In the genomic region with DNA sequence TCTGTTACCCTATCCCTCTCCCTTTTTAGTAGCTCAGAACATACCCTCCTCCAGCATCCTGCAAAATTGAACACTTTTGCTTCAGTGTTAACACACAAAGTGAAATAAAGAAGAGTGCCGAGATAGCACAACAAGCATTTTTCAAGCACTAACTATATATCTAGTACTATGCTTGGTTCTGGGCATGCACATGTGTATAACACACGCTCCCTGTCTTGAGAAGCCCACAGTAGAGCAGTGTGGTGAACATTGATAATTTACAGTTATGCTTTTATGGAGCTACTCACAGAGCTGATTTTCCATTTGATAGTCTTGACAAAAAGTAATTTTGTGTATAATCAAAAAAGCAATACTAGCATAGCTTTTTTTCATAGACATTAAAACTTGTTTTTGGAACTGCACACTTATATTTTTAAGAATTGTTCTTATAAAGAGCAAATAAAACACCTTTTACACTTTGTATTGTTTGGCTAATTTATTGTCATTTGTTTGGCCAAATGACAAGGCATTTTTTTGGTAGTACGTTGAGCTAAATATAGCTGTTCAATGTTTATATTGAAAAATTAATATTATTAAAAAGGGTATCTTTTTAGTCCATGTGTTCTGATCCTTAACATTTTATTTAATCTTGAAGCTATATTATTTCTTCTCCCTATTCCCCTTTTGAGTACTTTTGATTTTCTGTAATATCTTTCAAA, we compare ENCODE assay signal across 11 cellular contexts. TPM values are rescaled to one million over a fixed set of nuclear protein-coding genes. Genes with fewer than 3 reads are reported as not detected.
DNase-seq lines count a peak whose midpoint lies in the region; ATAC-seq and TF ChIP-seq lines count a peak whose summit lies in the region.
"Had no signal": no experiment of that assay in that cellular context is flagged by ENCODE, and none has a peak within 500 bp of the region (broad histone marks: within the 10 kb centered on the region; RNA-seq: fewer than 3 reads in every experiment).

No MANE protein-coding gene starts in this region.

- H3K4me2 ChIP-seq in OCI-LY1 (ENCODE audit: low read length) = peak overlapping the region; percentile 3; the same call in 1 of the 2 replicates

- intact Hi-C loops in upper lobe of right lung (cut with DNase I) = no loop called here

- H4K20me1 ChIP-seq in OCI-LY1 (ENCODE audit: insufficient read depth, low read length) = no peaks in the 10 kb centered on the region

- no peak for ATAC-seq in activated T-cell treated with anti-CD3 and anti-CD28 coated beads, Interleukin-2, amount 50 U/mL, for 72 hours (replicated peaks in 1 of 2)
- ATAC-seq in central memory CD8-positive, alpha-beta T cell (replicated peaks; ENCODE audit: extremely low read depth, poor library complexity, severe bottlenecking) = no peak
- ATAC-seq in stimulated activated effector memory CD8-positive, alpha-beta T cell treated with anti-CD3 and anti-CD28 coated beads, Interleukin-12 subunit alpha, Interleukin-12 subunit beta, amount 100 ng/mL, for 72 hours = no peak
- ATAC-seq in GM21528 (IDR thresholded peaks at IDR 0.05; ENCODE audit: low FRiP score, unreplicated experiment) (no peak), upper lobe of right lung (no peak)

- peaks cover 36% of the 10 kb centered on the region; the same call in 1 of the 2 replicates for H3K79me2 ChIP-seq in OCI-LY1 (ENCODE audit: insufficient read depth, low read length)

- H2AFZ ChIP-seq in OCI-LY1 (ENCODE audit: low read length) = no peak overlapping the region

- peak overlapping the region; percentile 98 for H3K27ac Mint-ChIP-seq in activated T-cell treated with anti-CD3 and anti-CD28 coated beads, Interleukin-2, amount 50 U/mL, for 72 hours
- H3K27ac Mint-ChIP-seq in central memory CD8-positive, alpha-beta T cell (ENCODE audit: low read depth) = peak overlapping the region; percentile 56
- peak overlapping the region; percentile 76 for H3K27ac Mint-ChIP-seq in stimulated activated effector memory CD8-positive, alpha-beta T cell treated with anti-CD3 and anti-CD28 coated beads, Interleukin-12 subunit alpha, Interleukin-12 subunit beta, amount 100 ng/mL, for 72 hours

- peaks cover 51% of the 10 kb centered on the region for H3K4me1 ChIP-seq in OCI-LY1 (ENCODE audit: insufficient read depth, low read length, severe bottlenecking)
- peaks cover 5% of the 10 kb centered on the region for H3K4me1 ChIP-seq in upper lobe of right lung

- peak overlapping the region; percentile 63 to 86 for H3K4me3 Mint-ChIP-seq in activated T-cell treated with anti-CD3 and anti-CD28 coated beads, Interleukin-2, amount 50 U/mL, for 72 hours
- H3K4me3 Mint-ChIP-seq in central memory CD8-positive, alpha-beta T cell = peak overlapping the region; percentile 27
- H3K4me3 Mint-ChIP-seq in stimulated activated effector memory CD8-positive, alpha-beta T cell treated with anti-CD3 and anti-CD28 coated beads, Interleukin-12 subunit alpha, Interleukin-12 subunit beta, amount 100 ng/mL, for 72 hours = peak overlapping the region; percentile 24

- no peak overlapping the region for H3K4me3 ChIP-seq in OCI-LY1 (ENCODE audit: low read depth, low read length, poor library complexity, severe bottlenecking)
- no peak overlapping the region for H3K4me3 ChIP-seq in upper lobe of right lung

- H3K4me1 Mint-ChIP-seq in activated T-cell treated with anti-CD3 and anti-CD28 coated beads, Interleukin-2, amount 50 U/mL, for 72 hours (ENCODE audit: low read depth) = peaks cover 46% of the 10 kb centered on the region
- peaks cover 43% of the 10 kb centered on the region for H3K4me1 Mint-ChIP-seq in central memory CD8-positive, alpha-beta T cell
- peaks cover 38% of the 10 kb centered on the region for H3K4me1 Mint-ChIP-seq in stimulated activated effector memory CD8-positive, alpha-beta T cell treated with anti-CD3 and anti-CD28 coated beads, Interleukin-12 subunit alpha, Interleukin-12 subunit beta, amount 100 ng/mL, for 72 hours

- TF ChIP-seq CTCF in OCI-LY1 (IDR thresholded peaks at IDR 0.05; ENCODE audit: low read length) (no peak), upper lobe of right lung (IDR thresholded peaks at IDR 0.05) (no peak)

- H3K36me3 ChIP-seq in OCI-LY1 (ENCODE audit: insufficient read depth, low read length) (peaks cover 7% of the 10 kb centered on the region; the same call in 1 of the 2 replicates), upper lobe of right lung (no peaks in the 10 kb centered on the region)

- H3K9me3 ChIP-seq in OCI-LY1 (ENCODE audit: low read length) = no peaks in the 10 kb centered on the region
- no peaks in the 10 kb centered on the region for H3K9me3 ChIP-seq in upper lobe of right lung

- no peaks in the 10 kb centered on the region for H3K27me3 ChIP-seq in OCI-LY1 (ENCODE audit: insufficient read depth, low read length)
- no peaks in the 10 kb centered on the region for H3K27me3 ChIP-seq in upper lobe of right lung

- H3F3A ChIP-seq in OCI-LY1 (ENCODE audit: insufficient read depth, low read length) = no peaks in the 10 kb centered on the region

- H3K36me3 Mint-ChIP-seq in activated T-cell treated with anti-CD3 and anti-CD28 coated beads, Interleukin-2, amount 50 U/mL, for 72 hours (ENCODE audit: insufficient read depth in 2 of 2) = peaks cover 0 to 9% of the 10 kb centered on the region in 2 donors
- peaks cover 15% of the 10 kb centered on the region for H3K36me3 Mint-ChIP-seq in central memory CD8-positive, alpha-beta T cell (ENCODE audit: insufficient read depth)
- peaks cover 12% of the 10 kb centered on the region for H3K36me3 Mint-ChIP-seq in stimulated activated effector memory CD8-positive, alpha-beta T cell treated with anti-CD3 and anti-CD28 coated beads, Interleukin-12 subunit alpha, Interleukin-12 subunit beta, amount 100 ng/mL, for 72 hours

- H3K27me3 Mint-ChIP-seq in activated T-cell treated with anti-CD3 and anti-CD28 coated beads, Interleukin-2, amount 50 U/mL, for 72 hours (ENCODE audit: low read depth) = no peaks in the 10 kb centered on the region
- no peaks in the 10 kb centered on the region for H3K27me3 Mint-ChIP-seq in central memory CD8-positive, alpha-beta T cell

- H3K9me3 Mint-ChIP-seq in activated T-cell treated with anti-CD3 and anti-CD28 coated beads, Interleukin-2, amount 50 U/mL, for 72 hours = no peaks in the 10 kb centered on the region
- no peaks in the 10 kb centered on the region for H3K9me3 Mint-ChIP-seq in central memory CD8-positive, alpha-beta T cell
- H3K9me3 Mint-ChIP-seq in stimulated activated effector memory CD8-positive, alpha-beta T cell treated with anti-CD3 and anti-CD28 coated beads, Interleukin-12 subunit alpha, Interleukin-12 subunit beta, amount 100 ng/mL, for 72 hours = no peaks in the 10 kb centered on the region

- H3K27ac ChIP-seq in OCI-LY1 (ENCODE audit: low read depth, low read length, poor library complexity, severe bottlenecking) (peak overlapping the region; percentile 30), upper lobe of right lung (no peak overlapping the region)

- DNase-seq in activated T-cell treated with anti-CD3 and anti-CD28 coated beads, Interleukin-2, amount 50 U/mL, for 72 hours = no peak
- DNase-seq in activated T-cell treated with anti-CD3 and anti-CD28 coated beads, Interleukin-2, amount 50 U/mL, for 1 hour = no peak
- DNase-seq in central memory CD8-positive, alpha-beta T cell (ENCODE audit: low spot score in 2 of 2) = no peak
- no peak for DNase-seq in stimulated activated effector memory CD8-positive, alpha-beta T cell treated with anti-CD3 and anti-CD28 coated beads, Interleukin-12 subunit alpha, Interleukin-12 subunit beta, amount 100 ng/mL, for 72 hours (ENCODE audit: low spot score in 2 of 2)
- no peak for DNase-seq in DMS153 (lab: John Stamatoyannopoulos, UW)
- DNase-seq in upper lobe of right lung = no peak
- DNase-seq: activated CD4-positive, alpha-beta T cell treated with anti-CD3 and anti-CD28 coated beads, Interleukin-2, amount 50 U/mL, for 48 hours; NCI-H1694 treated with DMSO at 0.1 percent for 48 hours; stimulated activated CD4-positive, alpha-beta T cell treated with anti-CD3 and anti-CD28 coated beads, Interleukin-1b, Interleukin-23, amount 100 ng/mL, for 48 hours had no signal

- no peaks in the 10 kb centered on the region for H3K9me2 ChIP-seq in OCI-LY1 (ENCODE audit: low read depth, low read length)

- H3K9ac ChIP-seq in OCI-LY1 (ENCODE audit: low read length) = no peak overlapping the region

RNA-seq across cellular contexts. Expression of a gene that starts 39.7 kb away (rescaled TPM):
- 10 to 100 TPM; 20.2 to 27.3 TPM for total RNA-seq in activated T-cell treated with anti-CD3 and anti-CD28 coated beads, Interleukin-2, amount 50 U/mL, for 72 hours
- total RNA-seq in upper lobe of right lung = 33.1 TPM

Comparison
In these comparisons a context has a peak if more than half of its experiments do, and no peak if none do; other contexts are left out.
1. H3K4me3 Mint-ChIP-seq: peak in every context shown above with its lines; median percentile 74 in activated T-cell treated with anti-CD3 and anti-CD28 coated beads, Interleukin-2, amount 50 U/mL, for 72 hours; 27 in central memory CD8-positive, alpha-beta T cell; 24 in stimulated activated effector memory CD8-positive, alpha-beta T cell treated with anti-CD3 and anti-CD28 coated beads, Interleukin-12 subunit alpha, Interleukin-12 subunit beta, amount 100 ng/mL, for 72 hours.